22 cellular contexts compared by ENCODE assay signal in the genomic region with DNA sequence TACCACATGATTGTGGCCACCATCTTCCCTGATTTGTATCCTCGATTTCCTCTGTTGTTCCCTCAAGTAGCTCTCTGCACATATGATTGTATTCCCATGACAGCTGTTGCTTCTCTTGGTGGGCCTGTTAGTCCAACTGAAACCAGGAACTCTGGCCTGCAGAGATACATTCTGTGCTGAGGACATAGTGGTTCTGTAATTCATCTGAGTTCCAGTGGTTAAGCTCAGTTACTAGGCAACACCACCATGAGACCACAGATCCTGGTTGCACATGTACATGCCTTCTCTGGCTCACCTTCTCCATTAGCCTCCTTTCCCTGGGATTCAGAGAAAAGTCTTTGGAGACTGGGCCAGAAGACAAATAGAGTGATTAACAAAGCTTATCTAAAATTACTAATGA.
"Had no signal": no experiment of that assay in that cellular context is flagged by ENCODE, and none has a peak within 500 bp of the region (broad histone marks: within the 10 kb centered on the region; RNA-seq: fewer than 3 reads in every experiment).

No MANE protein-coding gene starts in this region.

- H3K4me3 ChIP-seq: lung, right atrium auricular region, thyroid gland, uterus had no signal

- H3K36me3 ChIP-seq: brain microvascular endothelial cell, neutrophil, right atrium auricular region, thyroid gland, uterus had no signal

- H3K4me1 ChIP-seq: right atrium auricular region, uterus had no signal

- H3K27ac Mint-ChIP-seq: activated CD4-positive, alpha-beta T cell treated with anti-CD3 and anti-CD28 coated beads, Interleukin-2, amount 10 ng/mL, durations not matched to agents 7 days and 5 days; naive B cell; stimulated activated effector memory CD8-positive, alpha-beta T cell treated with anti-CD3 and anti-CD28 coated beads, Interleukin-12 subunit alpha, Interleukin-12 subunit beta, amount 100 ng/mL, for 72 hours had no signal

- H3K4me1 Mint-ChIP-seq: activated CD4-positive, alpha-beta T cell treated with anti-CD3 and anti-CD28 coated beads, Interleukin-2, amount 10 ng/mL, durations not matched to agents 7 days and 5 days; naive B cell; stimulated activated effector memory CD8-positive, alpha-beta T cell treated with anti-CD3 and anti-CD28 coated beads, Interleukin-12 subunit alpha, Interleukin-12 subunit beta, amount 100 ng/mL, for 72 hours had no signal

- H3K9me3 ChIP-seq: neutrophil, right atrium auricular region, thyroid gland, uterus had no signal

- H3K27me3 ChIP-seq: brain microvascular endothelial cell, neutrophil, right atrium auricular region, thyroid gland, uterus had no signal

- H3K4me3 Mint-ChIP-seq: activated CD4-positive, alpha-beta T cell treated with anti-CD3 and anti-CD28 coated beads, Interleukin-2, amount 10 ng/mL, durations not matched to agents 7 days and 5 days; naive B cell; stimulated activated effector memory CD8-positive, alpha-beta T cell treated with anti-CD3 and anti-CD28 coated beads, Interleukin-12 subunit alpha, Interleukin-12 subunit beta, amount 100 ng/mL, for 72 hours had no signal

- H3K27me3 Mint-ChIP-seq: activated CD4-positive, alpha-beta T cell treated with anti-CD3 and anti-CD28 coated beads, Interleukin-2, amount 10 ng/mL, durations not matched to agents 7 days and 5 days; naive B cell had no signal

- ATAC-seq: esophagus mucosa; left colon; stimulated activated effector memory CD8-positive, alpha-beta T cell treated with anti-CD3 and anti-CD28 coated beads, Interleukin-12 subunit alpha, Interleukin-12 subunit beta, amount 100 ng/mL, for 72 hours had no signal

- H3K36me3 Mint-ChIP-seq: naive B cell; stimulated activated effector memory CD8-positive, alpha-beta T cell treated with anti-CD3 and anti-CD28 coated beads, Interleukin-12 subunit alpha, Interleukin-12 subunit beta, amount 100 ng/mL, for 72 hours had no signal

- H3K9me3 Mint-ChIP-seq: activated CD4-positive, alpha-beta T cell treated with anti-CD3 and anti-CD28 coated beads, Interleukin-2, amount 10 ng/mL, durations not matched to agents 7 days and 5 days; stimulated activated effector memory CD8-positive, alpha-beta T cell treated with anti-CD3 and anti-CD28 coated beads, Interleukin-12 subunit alpha, Interleukin-12 subunit beta, amount 100 ng/mL, for 72 hours had no signal

- H3K27ac ChIP-seq: brain microvascular endothelial cell, neutrophil, right atrium auricular region, thyroid gland, uterus had no signal

- FAIRE-seq: endometrium, small intestine, TTC549 had no signal

- DNase-seq: activated CD4-positive, alpha-beta T cell treated with anti-CD3 and anti-CD28 coated beads, Interleukin-2, amount 10 ng/mL, durations not matched to agents 7 days and 5 days; activated CD4-positive, CD25-positive, alpha-beta regulatory T cell; activated naive CD4-positive, alpha-beta T cell treated with anti-CD3 and anti-CD28 coated beads, Interleukin-2, amount 50 U/mL, for 16 hours; activated T-cell treated with anti-CD3 and anti-CD28 coated beads, Interleukin-2, amount 50 U/mL, for 1 hour; amniotic stem cell; brain microvascular endothelial cell; cerebellar nuclear complex; glutamatergic neuron; left colon; midbrain; naive B cell; posterior cingulate gyrus; small intestine; thyroid gland; uterus had no signal
